Comparison of ENCODE assay signal across 15 cellular contexts in the genomic region with DNA sequence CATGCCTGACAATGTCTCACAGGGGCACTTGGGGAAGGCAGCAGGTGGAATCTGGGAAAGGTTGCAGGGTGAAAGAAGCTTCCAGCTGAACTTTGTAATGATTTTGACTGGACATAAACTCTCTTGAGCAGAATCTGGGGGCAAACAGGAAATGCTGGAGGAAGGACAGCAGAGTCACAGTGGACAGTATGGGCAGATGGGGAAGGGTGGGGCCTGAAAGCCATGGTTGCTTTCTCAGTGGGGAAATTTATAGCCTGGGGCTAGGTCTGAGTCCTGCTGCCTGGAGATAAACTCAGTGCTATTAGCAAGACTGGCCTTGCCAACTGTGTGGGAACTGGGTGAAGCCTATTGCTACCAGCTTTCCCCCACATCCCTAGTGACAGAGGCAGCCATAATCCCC.
"Had no signal": no experiment of that assay in that cellular context is flagged by ENCODE, and none has a peak within 500 bp of the region (broad histone marks: within the 10 kb centered on the region; RNA-seq: fewer than 3 reads in every experiment).

No MANE protein-coding gene starts in this region.

- H3K36me3 Mint-ChIP-seq: activated naive CD8-positive, alpha-beta T cell treated with anti-CD3 and anti-CD28 coated beads, Interleukin-2, amount 10 ng/mL, durations not matched to agents 7 days and 5 days; natural killer cell had no signal

- H3K9me3 Mint-ChIP-seq: activated CD4-positive, alpha-beta T cell treated with anti-CD3 and anti-CD28 coated beads, Interleukin-2, amount 10 ng/mL, durations not matched to agents 24 days and 14 days; activated T-cell treated with anti-CD3 and anti-CD28 coated beads, Interleukin-2, amount 50 U/mL, for 24 hours; effector memory CD8-positive, alpha-beta T cell; natural killer cell had no signal

- H3K4me1 ChIP-seq: body of pancreas, pancreas had no signal

- H3K4me3 ChIP-seq: body of pancreas, pancreas, spleen had no signal

- H3K27ac Mint-ChIP-seq: activated CD4-positive, alpha-beta T cell treated with anti-CD3 and anti-CD28 coated beads, Interleukin-2, amount 10 ng/mL, durations not matched to agents 24 days and 14 days; activated CD8-positive, alpha-beta T cell treated with anti-CD3 and anti-CD28 coated beads, Interleukin-2, amount 10 ng/mL, durations not matched to agents 7 days and 5 days; activated naive CD8-positive, alpha-beta T cell treated with anti-CD3 and anti-CD28 coated beads, Interleukin-2, amount 10 ng/mL, durations not matched to agents 7 days and 5 days; activated T-cell treated with anti-CD3 and anti-CD28 coated beads, Interleukin-2, amount 50 U/mL, for 24 hours; activated T-helper 2 cell treated with anti-CD3 and anti-CD28 coated beads, Interferon-gamma antibody, Interleukin-2, Interleukin-4, amounts not matched to agents 10 μg/mL and 5 μg/mL and 100 μg/mL, durations not matched to agents 14 hours and 24 hours and 36 hours; effector memory CD8-positive, alpha-beta T cell; natural killer cell had no signal

- ATAC-seq: activated CD8-positive, alpha-beta T cell treated with anti-CD3 and anti-CD28 coated beads, Interleukin-2, amount 10 ng/mL, durations not matched to agents 7 days and 5 days; body of pancreas; effector memory CD8-positive, alpha-beta T cell; left cardiac atrium; natural killer cell; pancreas had no signal

- H3K4me1 Mint-ChIP-seq: activated naive CD8-positive, alpha-beta T cell treated with anti-CD3 and anti-CD28 coated beads, Interleukin-2, amount 10 ng/mL, durations not matched to agents 7 days and 5 days; natural killer cell had no signal

- H3K9me3 ChIP-seq: body of pancreas, neutrophil, pancreas had no signal

- H3K36me3 ChIP-seq: neutrophil, pancreas, spleen had no signal

- H3K4me3 Mint-ChIP-seq: activated CD4-positive, alpha-beta T cell treated with anti-CD3 and anti-CD28 coated beads, Interleukin-2, amount 10 ng/mL, durations not matched to agents 24 days and 14 days; activated CD8-positive, alpha-beta T cell treated with anti-CD3 and anti-CD28 coated beads, Interleukin-2, amount 10 ng/mL, durations not matched to agents 7 days and 5 days; activated naive CD8-positive, alpha-beta T cell treated with anti-CD3 and anti-CD28 coated beads, Interleukin-2, amount 10 ng/mL, durations not matched to agents 7 days and 5 days; activated T-cell treated with anti-CD3 and anti-CD28 coated beads, Interleukin-2, amount 50 U/mL, for 24 hours; effector memory CD8-positive, alpha-beta T cell; natural killer cell had no signal

- DNase-seq: activated CD4-positive, alpha-beta T cell treated with anti-CD3 and anti-CD28 coated beads, Interleukin-2, amount 10 ng/mL, durations not matched to agents 24 days and 14 days; activated CD8-positive, alpha-beta T cell treated with anti-CD3 and anti-CD28 coated beads, Interleukin-2, amount 10 ng/mL, durations not matched to agents 7 days and 5 days; activated naive CD4-positive, alpha-beta T cell treated with Interleukin-2 at 50 U/mL for 16 hours; activated naive CD8-positive, alpha-beta T cell treated with anti-CD3 and anti-CD28 coated beads, Interleukin-2, amount 10 ng/mL, durations not matched to agents 7 days and 5 days; activated T-cell treated with anti-CD3 and anti-CD28 coated beads, Interleukin-2, amount 50 U/mL, for 24 hours; body of pancreas; caudate nucleus; effector memory CD8-positive, alpha-beta T cell; left cardiac atrium; natural killer cell; pancreas; spleen; stimulated activated naive CD4-positive, alpha-beta T cell had no signal

- H3K27me3 ChIP-seq: body of pancreas, neutrophil, pancreas, spleen had no signal

- H3K27ac ChIP-seq: body of pancreas, neutrophil, pancreas, spleen had no signal
